In the genomic region with DNA sequence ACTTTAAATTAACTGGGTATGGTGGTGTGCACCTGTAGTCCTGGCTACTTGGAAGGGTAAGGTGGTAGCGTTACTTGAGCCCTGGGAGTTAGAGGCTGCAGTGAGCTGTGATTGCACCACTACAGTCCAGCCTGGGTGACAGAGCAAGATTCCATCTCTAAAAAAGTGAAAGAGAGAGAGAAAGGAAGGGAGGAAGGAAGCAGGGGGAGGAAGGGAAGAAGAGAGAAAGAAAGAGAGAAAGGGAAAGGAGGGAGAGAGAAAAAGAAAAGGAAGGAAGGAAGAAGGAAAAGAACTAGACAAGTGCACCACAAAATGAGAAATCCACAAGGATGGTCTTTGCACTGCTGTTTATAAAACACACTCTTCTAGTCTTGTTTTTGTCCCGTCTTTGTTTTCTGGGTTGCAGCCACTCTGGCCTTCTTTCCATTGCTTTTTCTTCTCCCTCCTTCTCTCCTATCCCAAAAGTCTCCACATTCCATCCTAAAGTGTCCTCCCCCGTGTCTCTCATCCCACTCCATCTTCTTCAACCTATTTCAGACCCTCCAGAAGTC, we compare ENCODE assay signal across 22 cellular contexts. TPM values are rescaled to one million over a fixed set of nuclear protein-coding genes. Genes with fewer than 3 reads are reported as not detected.
"Had no signal": no experiment of that assay in that cellular context is flagged by ENCODE, and none has a peak within 500 bp of the region (broad histone marks: within the 10 kb centered on the region; RNA-seq: fewer than 3 reads in every experiment).

No MANE protein-coding gene starts in this region.

- H3K4me2 ChIP-seq: KMS-11 had no signal

- H3K27ac ChIP-seq: HL-60, KMS-11, Peyer's patch, SJSA1, SK-N-MC had no signal

- ATAC-seq: Right ventricle myocardium inferior had no signal

- H3K9me3 ChIP-seq: Peyer's patch, SJSA1 had no signal

- H3K9ac ChIP-seq: KMS-11 had no signal

- H3K36me3 ChIP-seq: Peyer's patch, SJSA1 had no signal

- H3K4me3 ChIP-seq: Peyer's patch, SJSA1, SK-N-MC had no signal

- DNase-seq: Kasumi-1, MM.1S, NCI-H1092 treated with DMSO at 0.1 percent for 48 hours, NCI-H1436, NCI-H187, NCI-H2029, NCI-H2081 treated with DMSO at 0.1 percent for 48 hours, NCI-H2171, NCI-H226, NCI-H446, NCI-H510A, NCI-H524 treated with DMSO at 0.1 percent for 48 hours, NCI-H69, NCI-H774, Peyer's patch, SIG-M5 had no signal

- H3K27me3 ChIP-seq: Peyer's patch, SJSA1 had no signal

RNA-seq across cellular contexts. Expression of a gene that starts 32.0 kb away (rescaled TPM):
- total RNA-seq: T-helper 1 cell treated with Interleukin-12 subunit alpha and Interleukin-12 subunit beta and Interleukin-4 antibody, amounts not matched to agents 30 ng/mL and 1 ng/mL, for 36 hours had no signal
